8 cellular contexts compared by ENCODE assay signal in the genomic region with DNA sequence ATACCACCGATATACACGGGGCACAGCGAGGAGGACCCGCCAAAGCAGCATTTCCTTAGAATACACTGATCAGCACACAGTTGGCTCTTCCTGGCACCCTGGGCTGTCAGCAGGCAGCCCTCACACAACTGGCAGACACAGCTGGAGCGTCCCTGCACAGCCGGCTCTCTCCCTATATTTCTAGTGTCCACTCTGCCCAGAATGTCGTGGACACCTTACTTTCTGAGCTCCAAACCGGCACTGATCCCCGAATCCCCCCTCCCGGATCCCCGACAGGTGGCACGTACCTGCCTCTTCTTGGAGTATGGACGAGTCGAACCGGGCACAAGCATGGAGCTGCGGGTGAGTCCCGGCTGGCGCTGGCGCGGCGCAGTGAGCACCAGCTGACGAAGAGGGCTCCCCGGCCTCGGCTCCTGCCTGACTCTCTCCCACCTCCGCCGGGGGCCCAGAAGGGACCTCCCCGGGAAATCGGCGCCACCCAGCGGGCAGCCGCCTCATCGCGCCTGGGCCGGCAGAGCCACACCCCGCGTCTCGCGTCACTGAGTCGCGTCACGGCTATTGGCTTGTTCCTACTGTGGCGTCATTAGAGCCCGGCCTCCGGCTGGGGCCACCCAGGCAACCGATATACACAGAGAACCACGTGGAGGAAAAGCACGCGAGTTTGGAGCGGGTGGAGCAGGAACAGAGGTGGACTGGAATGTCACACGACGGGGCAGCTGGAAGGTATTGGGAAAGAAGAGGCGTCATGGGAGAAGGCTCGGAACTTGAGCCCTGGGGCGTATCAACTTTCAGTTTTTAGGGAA. TPM values are rescaled to one million over a fixed set of nuclear protein-coding genes. Genes with fewer than 3 reads are reported as not detected.
DNase-seq lines count a peak whose midpoint lies in the region; ATAC-seq and TF ChIP-seq lines count a peak whose summit lies in the region.

A gene with protein sequence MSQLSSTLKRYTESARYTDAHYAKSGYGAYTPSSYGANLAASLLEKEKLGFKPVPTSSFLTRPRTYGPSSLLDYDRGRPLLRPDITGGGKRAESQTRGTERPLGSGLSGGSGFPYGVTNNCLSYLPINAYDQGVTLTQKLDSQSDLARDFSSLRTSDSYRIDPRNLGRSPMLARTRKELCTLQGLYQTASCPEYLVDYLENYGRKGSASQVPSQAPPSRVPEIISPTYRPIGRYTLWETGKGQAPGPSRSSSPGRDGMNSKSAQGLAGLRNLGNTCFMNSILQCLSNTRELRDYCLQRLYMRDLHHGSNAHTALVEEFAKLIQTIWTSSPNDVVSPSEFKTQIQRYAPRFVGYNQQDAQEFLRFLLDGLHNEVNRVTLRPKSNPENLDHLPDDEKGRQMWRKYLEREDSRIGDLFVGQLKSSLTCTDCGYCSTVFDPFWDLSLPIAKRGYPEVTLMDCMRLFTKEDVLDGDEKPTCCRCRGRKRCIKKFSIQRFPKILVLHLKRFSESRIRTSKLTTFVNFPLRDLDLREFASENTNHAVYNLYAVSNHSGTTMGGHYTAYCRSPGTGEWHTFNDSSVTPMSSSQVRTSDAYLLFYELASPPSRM (minus strand): TSS at position 505 of the 803 bp plus-strand sequence. CDS start 8,210 bp downstream, outside the sequence.

- H3K4me1 ChIP-seq in fibroblast of lung (ENCODE audit: control insufficient read depth, extremely low read depth, insufficient read depth, low read length), result peaks cover 14% of the 10 kb centered on the region

- H3K4me2 ChIP-seq in fibroblast of lung (ENCODE audit: extremely low read depth, insufficient read depth, low read length), result peak within 1 kb of the TSS; percentile 98

- H3K27me3 ChIP-seq in fibroblast of lung (ENCODE audit: control insufficient read depth, insufficient read depth, low read length), result peaks cover 8% of the 10 kb centered on the region

- H3K36me3 Mint-ChIP-seq in activated T-helper 17 cell treated with anti-CD3 and anti-CD28 coated beads, Interleukin-2, amount 50 U/mL, for 72 hours (ENCODE audit: low read depth), result no peaks in the 10 kb centered on the region
- H3K36me3 Mint-ChIP-seq in naive B cell, result no peaks in the 10 kb centered on the region

- H3K4me3 Mint-ChIP-seq in activated T-helper 17 cell treated with anti-CD3 and anti-CD28 coated beads, Interleukin-2, amount 50 U/mL, for 72 hours, result no peak within 1 kb of the TSS
- peak within 1 kb of the TSS in 1 of 8 donors; percentile 12 for H3K4me3 Mint-ChIP-seq in naive B cell

- H3K9me3 Mint-ChIP-seq in activated T-helper 17 cell treated with anti-CD3 and anti-CD28 coated beads, Interleukin-2, amount 50 U/mL, for 72 hours, result no peaks in the 10 kb centered on the region
- no peaks in the 10 kb centered on the region for H3K9me3 Mint-ChIP-seq in naive B cell

- H3K9me3 ChIP-seq in fibroblast of lung (ENCODE audit: control insufficient read depth, insufficient read depth, low read depth, low read length), result no peaks in the 10 kb centered on the region

- peak within 1 kb of the TSS; percentile 59 for H3K4me3 ChIP-seq in LNCaP clone FGC (ENCODE audit: low read depth, low read length)
- H3K4me3 ChIP-seq in fibroblast of lung (replicated peaks in 1 of 4; ENCODE audit: control extremely low read depth in 1 of 4, insufficient read depth in 1 of 4, low read depth in 3 of 4, low read length in 4 of 4), result peak within 1 kb of the TSS; percentile 49 to 81 (median 67)

- H3K9ac ChIP-seq in fibroblast of lung (ENCODE audit: insufficient read depth, low read length), result peak within 1 kb of the TSS; percentile 62

- peak; percentile 96 for DNase-seq in Daoy (ENCODE audit: low read depth)
- DNase-seq in H4 (ENCODE audit: low spot score), result peak; percentile 92
- peak; percentile 85 for DNase-seq in LNCaP clone FGC (ENCODE audit: low read depth)
- DNase-seq in RPMI7951 (ENCODE audit: low read depth), result peak; percentile 94
- peak; percentile 93 to 96 for DNase-seq in fibroblast of lung (ENCODE audit: low read depth in 2 of 2)
- DNase-seq in naive B cell, result peak; percentile 97
- peak; percentile 91 to 94 for DNase-seq in stimulated activated CD8-positive, alpha-beta memory T cell treated with anti-CD3 and anti-CD28 coated beads, Interleukin-7, amount 100 ng/mL, for 48 hours (ENCODE audit: extremely low read depth in 1 of 2, low read depth in 1 of 2)

- no peak within 1 kb of the TSS for H3K27ac Mint-ChIP-seq in activated T-helper 17 cell treated with anti-CD3 and anti-CD28 coated beads, Interleukin-2, amount 50 U/mL, for 72 hours
- peak within 1 kb of the TSS in 2 of 6 donors; percentile 56 to 77 for H3K27ac Mint-ChIP-seq in naive B cell

- H4K20me1 ChIP-seq in fibroblast of lung (ENCODE audit: control insufficient read depth, extremely low read depth, insufficient read depth, low read length), result no peaks in the 10 kb centered on the region

- H3K27ac ChIP-seq in fibroblast of lung (ENCODE audit: insufficient read depth, low read length), result peak within 1 kb of the TSS; percentile 46

- no peaks in the 10 kb centered on the region for H3K79me2 ChIP-seq in fibroblast of lung (ENCODE audit: control insufficient read depth, insufficient read depth, low read length)

- no peaks in the 10 kb centered on the region for H3K27me3 Mint-ChIP-seq in activated T-helper 17 cell treated with anti-CD3 and anti-CD28 coated beads, Interleukin-2, amount 50 U/mL, for 72 hours
- peaks cover 4 to 7% (median 5%) of the 10 kb centered on the region in 3 donors for H3K27me3 Mint-ChIP-seq in naive B cell

- peak within 1 kb of the TSS; percentile 77 for H2AFZ ChIP-seq in fibroblast of lung (ENCODE audit: low read length)

- peak; percentile 99 for ATAC-seq in activated T-helper 17 cell treated with anti-CD3 and anti-CD28 coated beads, Interleukin-2, amount 50 U/mL, for 72 hours (replicated peaks)
- peak; percentile 97 to 98 for ATAC-seq in naive B cell (ENCODE audit: low read depth in 2 of 2)

- H3K36me3 ChIP-seq in fibroblast of lung (ENCODE audit: control insufficient read depth, insufficient read depth, low read length), result no peaks in the 10 kb centered on the region

- peak; percentile 91 for TF ChIP-seq CTCF in LNCaP clone FGC (IDR thresholded peaks at IDR 0.05; ENCODE audit: control insufficient read depth, extremely low read depth, insufficient read depth)
- TF ChIP-seq CTCF in fibroblast of lung (conservative IDR thresholded peaks at IDR 0.05 in 1 of 2, IDR thresholded peaks at IDR 0.05 in 1 of 2; ENCODE audit: low read depth in 1 of 2, low read length in 2 of 2), result peak; percentile 77 to 80

- H3K4me1 Mint-ChIP-seq in activated T-helper 17 cell treated with anti-CD3 and anti-CD28 coated beads, Interleukin-2, amount 50 U/mL, for 72 hours, result no peaks in the 10 kb centered on the region
- H3K4me1 Mint-ChIP-seq in naive B cell, result peaks cover 0 to 6% (median 0%) of the 10 kb centered on the region in 3 donors

RNA-seq across cellular contexts. Expression of the gene that starts here (rescaled TPM):
- 0.27 and 0.51 TPM in 2 replicates for total RNA-seq in Daoy (2014; rRNA removed; shearing (Covaris generic))
- total RNA-seq in H4 (2014; rRNA removed; shearing (Covaris generic)), result 0.21 and 0.29 TPM in 2 replicates
- total RNA-seq in RPMI7951 (2014; rRNA removed; shearing (Covaris generic)), result 0.24 and 0.49 TPM in 2 replicates
- 1 to 10 TPM in 1 of 2 donors, under 1 TPM in 1; 0.52 to 1.3 TPM for total RNA-seq in activated T-helper 17 cell treated with anti-CD3 and anti-CD28 coated beads, Interleukin-2, amount 50 U/mL, for 72 hours
- 0.77 and 2.3 TPM in 2 replicates for total RNA-seq in fibroblast of lung
- polyA plus RNA-seq in fibroblast of lung, result 0.66 and 1.0 TPM in 2 replicates
- 0.78 and 0.98 TPM in 2 replicates for polyA plus RNA-seq in fibroblast of lung (2012)
- 1.4 and 7.7 TPM in 2 replicates for polyA minus RNA-seq in fibroblast of lung (ENCODE audit: low replicate concordance)
- polyA plus RNA-seq in naive B cell (ENCODE audit: low read depth in 6 of 6), result not detected

Comparison
In these comparisons a context has a peak if more than half of its experiments do, and no peak if none do; other contexts are left out.
1. Peak in every context shown above with its lines: DNase-seq, ATAC-seq, H3K4me3 ChIP-seq and H3K27ac ChIP-seq.
2. Peak in DNase-seq in Daoy; RNA of the gene not detected or under 1 TPM.
3. Peak in DNase-seq in H4; RNA of the gene not detected or under 1 TPM.
4. Peak in DNase-seq in RPMI7951; RNA of the gene not detected or under 1 TPM.
5. Peak in DNase-seq and ATAC-seq in naive B cell; RNA of the gene not detected or under 1 TPM.